8 cellular contexts compared by ENCODE assay signal in the genomic region with DNA sequence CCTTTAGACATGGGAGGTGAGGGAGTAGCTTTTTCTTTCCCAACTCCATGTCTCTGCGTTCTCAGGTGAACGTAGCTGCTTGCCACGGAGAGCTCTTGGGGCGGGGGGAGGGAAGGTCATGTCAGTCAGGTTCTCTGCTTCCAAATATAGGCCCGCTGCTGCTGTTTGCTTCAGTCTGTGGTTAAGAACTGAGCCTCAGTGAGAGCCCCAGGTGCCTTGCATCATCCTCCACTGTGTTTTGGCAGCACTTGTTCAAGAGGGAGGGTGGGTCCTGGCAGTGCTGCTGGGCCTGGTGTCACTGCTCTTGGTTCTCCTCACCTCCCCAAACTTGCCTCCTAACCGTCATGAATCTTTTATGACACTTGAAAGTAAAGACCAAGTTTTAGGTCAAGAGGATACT. TPM values are rescaled to one million over a fixed set of nuclear protein-coding genes. Genes with fewer than 3 reads are reported as not detected.
DNase-seq lines count a peak whose midpoint lies in the region; ATAC-seq lines count a peak whose summit lies in the region.

No MANE protein-coding gene starts in this region.

- H3K4me3 Mint-ChIP-seq in activated CD8-positive, alpha-beta T cell treated with anti-CD3 and anti-CD28 coated beads, Interleukin-2, amount 10 ng/mL, durations not matched to agents 7 days and 5 days = peak overlapping the region; percentile 62

- H3K36me3 Mint-ChIP-seq in activated CD8-positive, alpha-beta T cell treated with anti-CD3 and anti-CD28 coated beads, Interleukin-2, amount 10 ng/mL, durations not matched to agents 7 days and 5 days (ENCODE audit: low read depth) = peaks cover 42% of the 10 kb centered on the region

- CTCF ChIA-PET in activated CD8-positive, alpha-beta T cell treated with anti-CD3 and anti-CD28 coated beads, Interleukin-2, amount 10 ng/mL, durations not matched to agents 7 days and 5 days (lab: Charles Lee) = interaction anchor here (0.6 to 4.6 kb wide), 7 partner anchors 11 to 536 kb away, joined by 3 to 33 read pairs (median 5); no protein-coding TSS in a partner anchor

- POLR2A ChIA-PET in activated CD8-positive, alpha-beta T cell treated with anti-CD3 and anti-CD28 coated beads, Interleukin-2, amount 10 ng/mL, durations not matched to agents 7 days and 5 days (lab: Charles Lee) = interaction anchor here (0.5 to 2.8 kb wide), 9 partner anchors 22 to 1292 kb away, joined by 3 to 9 read pairs (median 4); a partner anchor contains a TSS

- DNase-seq in activated CD8-positive, alpha-beta T cell treated with anti-CD3 and anti-CD28 coated beads, Interleukin-2, amount 10 ng/mL, durations not matched to agents 7 days and 5 days = peak; percentile 84
- DNase-seq in stimulated activated CD4-positive, alpha-beta T cell treated with anti-CD3 and anti-CD28 coated beads, Interleukin-4, amount 100 ng/mL, for 1 hour = peak; percentile 62
- DNase-seq in DMS153 treated with DMSO at 0.1 percent for 48 hours (lab: John Stamatoyannopoulos, UW; ENCODE audit: unreplicated experiment) (no peak), medulla oblongata (ENCODE audit: extremely low spot score) (no peak), NCI-H2029 (lab: John Stamatoyannopoulos, UW) (no peak), NOMO-1 treated with dmso at 0.1 percent for 144 hours (lab: John Stamatoyannopoulos, UW; ENCODE audit: unreplicated experiment) (no peak)

- H3K27me3 Mint-ChIP-seq in activated CD8-positive, alpha-beta T cell treated with anti-CD3 and anti-CD28 coated beads, Interleukin-2, amount 10 ng/mL, durations not matched to agents 7 days and 5 days (ENCODE audit: low read depth) = no peaks in the 10 kb centered on the region

- peaks cover 54% of the 10 kb centered on the region for H3K4me1 Mint-ChIP-seq in activated CD8-positive, alpha-beta T cell treated with anti-CD3 and anti-CD28 coated beads, Interleukin-2, amount 10 ng/mL, durations not matched to agents 7 days and 5 days (ENCODE audit: low read depth)

- no peaks in the 10 kb centered on the region for H3K9me3 Mint-ChIP-seq in activated CD8-positive, alpha-beta T cell treated with anti-CD3 and anti-CD28 coated beads, Interleukin-2, amount 10 ng/mL, durations not matched to agents 7 days and 5 days (ENCODE audit: insufficient read depth)

- ATAC-seq in GM19324 (IDR thresholded peaks at IDR 0.05; ENCODE audit: low FRiP score, unreplicated experiment) (peak; percentile 81), HG03159 (IDR thresholded peaks at IDR 0.05; ENCODE audit: unreplicated experiment) (peak; percentile 95)
- ATAC-seq in activated CD8-positive, alpha-beta T cell treated with anti-CD3 and anti-CD28 coated beads, Interleukin-2, amount 10 ng/mL, durations not matched to agents 7 days and 5 days = peak; percentile 92

- H3K27ac Mint-ChIP-seq in activated CD8-positive, alpha-beta T cell treated with anti-CD3 and anti-CD28 coated beads, Interleukin-2, amount 10 ng/mL, durations not matched to agents 7 days and 5 days = peak overlapping the region; percentile 96

RNA-seq across cellular contexts. Expression of a gene that starts 46.6 kb away (rescaled TPM):
- total RNA-seq in activated CD8-positive, alpha-beta T cell treated with anti-CD3 and anti-CD28 coated beads, Interleukin-2, amount 10 ng/mL, durations not matched to agents 7 days and 5 days = 10 to 100 TPM; 52.8 to 53.7 TPM

Comparison
In these comparisons a context has a peak if more than half of its experiments do, and no peak if none do; other contexts are left out.
1. DNase-seq: peak in activated CD8-positive, alpha-beta T cell treated with anti-CD3 and anti-CD28 coated beads, Interleukin-2, amount 10 ng/mL, durations not matched to agents 7 days and 5 days (single experiment) and stimulated activated CD4-positive, alpha-beta T cell treated with anti-CD3 and anti-CD28 coated beads, Interleukin-4, amount 100 ng/mL, for 1 hour (single experiment); none in DMS153 treated with DMSO at 0.1 percent for 48 hours (single experiment), medulla oblongata (single experiment), NCI-H2029 (single experiment) and NOMO-1 treated with dmso at 0.1 percent for 144 hours (single experiment).
2. Peak in every context shown above with its lines, with median percentiles within 50 percentile points of each other: ATAC-seq.